In the genomic region with DNA sequence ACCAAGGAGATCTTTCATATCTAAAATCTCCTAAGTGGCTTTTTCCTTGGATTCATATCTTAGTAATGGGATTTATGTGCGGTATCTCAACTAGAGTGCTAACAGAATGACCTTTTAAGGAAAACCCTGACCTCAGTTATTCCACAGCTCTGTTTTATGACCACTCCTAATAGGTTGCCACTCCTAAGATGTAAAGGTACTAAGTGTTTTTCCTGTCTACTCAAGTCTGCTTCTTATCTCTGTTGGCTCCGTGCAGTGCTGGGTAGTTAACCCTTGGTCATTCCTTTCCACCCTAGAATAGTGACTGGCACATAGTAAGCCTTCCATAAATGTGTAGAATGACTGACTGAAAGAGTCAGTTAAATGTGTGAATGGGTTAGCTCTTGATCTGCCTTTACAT, we compare ENCODE assay signal across 2 cellular contexts.
A peak's percentile ranks its signal among the peaks of the same experiment; 100 is the strongest.
TF ChIP-seq lines count a peak whose summit lies in the region.

No MANE protein-coding gene starts in this region.

TF ChIP-seq in HEK293T, 16 proteins besides CTCF, POLR2A, EP300 and RAD21 (continued from another document):
- TF ChIP-seq, protein P1, sequence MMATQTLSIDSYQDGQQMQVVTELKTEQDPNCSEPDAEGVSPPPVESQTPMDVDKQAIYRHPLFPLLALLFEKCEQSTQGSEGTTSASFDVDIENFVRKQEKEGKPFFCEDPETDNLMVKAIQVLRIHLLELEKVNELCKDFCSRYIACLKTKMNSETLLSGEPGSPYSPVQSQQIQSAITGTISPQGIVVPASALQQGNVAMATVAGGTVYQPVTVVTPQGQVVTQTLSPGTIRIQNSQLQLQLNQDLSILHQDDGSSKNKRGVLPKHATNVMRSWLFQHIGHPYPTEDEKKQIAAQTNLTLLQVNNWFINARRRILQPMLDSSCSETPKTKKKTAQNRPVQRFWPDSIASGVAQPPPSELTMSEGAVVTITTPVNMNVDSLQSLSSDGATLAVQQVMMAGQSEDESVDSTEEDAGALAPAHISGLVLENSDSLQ (IDR thresholded peaks at IDR 0.05) = no peak
TF ChIP-seq in HEK293T: peak in this region for 0.

TF ChIP-seq in K562, 482 proteins besides CTCF, POLR2A, EP300 and RAD21 (continued from another document):
- TF ChIP-seq, protein P2, sequence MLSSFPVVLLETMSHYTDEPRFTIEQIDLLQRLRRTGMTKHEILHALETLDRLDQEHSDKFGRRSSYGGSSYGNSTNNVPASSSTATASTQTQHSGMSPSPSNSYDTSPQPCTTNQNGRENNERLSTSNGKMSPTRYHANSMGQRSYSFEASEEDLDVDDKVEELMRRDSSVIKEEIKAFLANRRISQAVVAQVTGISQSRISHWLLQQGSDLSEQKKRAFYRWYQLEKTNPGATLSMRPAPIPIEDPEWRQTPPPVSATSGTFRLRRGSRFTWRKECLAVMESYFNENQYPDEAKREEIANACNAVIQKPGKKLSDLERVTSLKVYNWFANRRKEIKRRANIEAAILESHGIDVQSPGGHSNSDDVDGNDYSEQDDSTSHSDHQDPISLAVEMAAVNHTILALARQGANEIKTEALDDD (IDR thresholded peaks at IDR 0.05) = 0 out of 2 replicates have a peak, but pooled peaks have one; percentile 15
- TF ChIP-seq PHF8 (IDR thresholded peaks at IDR 0.05; ENCODE audit: borderline replicate concordance, low read length) = no peak
